10 cellular contexts compared by ENCODE assay signal in genomic region chr6:160667854-160668481, GRCh38. TPM values are rescaled to one million over a fixed set of nuclear protein-coding genes. Genes with fewer than 3 reads are reported as not detected.
A peak's percentile ranks its signal among the peaks of the same experiment; 100 is the strongest.
DNase-seq lines count a peak whose midpoint lies in the region; ATAC-seq, FAIRE-seq and TF ChIP-seq lines count a peak whose summit lies in the region.
"Had no signal": no experiment of that assay in that cellular context is flagged by ENCODE, and none has a peak within 500 bp of the region (broad histone marks: within the 10 kb centered on the region; RNA-seq: fewer than 3 reads in every experiment).

No MANE protein-coding gene starts in this region.

- no peak overlapping the region for H3K4me3 ChIP-seq in Jurkat, Clone E6-1 (ENCODE audit: low read length)
- H3K4me3 ChIP-seq: lung had no signal

- peaks cover 8% of the 10 kb centered on the region for H3K9me3 Mint-ChIP-seq in WTC11

- H3K4me3 Mint-ChIP-seq in WTC11 = no peak overlapping the region
- H3K4me3 Mint-ChIP-seq: activated B cell treated with CpG ODN at 0.5 μM for 24 hours had no signal

- CTCF ChIA-PET in WTC11 (lab: Charles Lee) = interaction anchor here (0.8 to 1.1 kb wide), 3 partner anchors 25 to 579 kb away, joined by 3 to 4 read pairs (median 4); no protein-coding TSS in a partner anchor

- FAIRE-seq in GM12891 (lab: Jason Lieb, UNC) = peak; percentile 77

- peak; percentile 35 for DNase-seq in GM12891 (ENCODE audit: insufficient read length, low spot score)
- peak; percentile 47 for DNase-seq in Jurkat, Clone E6-1 (ENCODE audit: low read depth, low spot score)
- peak; percentile 76 for DNase-seq in WTC11 (ENCODE audit: low spot score)
- DNase-seq in kidney tubule cell (ENCODE audit: low spot score) = peak; percentile 55
- no peak for DNase-seq in HCEC 1CT
- DNase-seq in NK-92 treated with Interleukin-12 subunit alpha and Interleukin-12 subunit beta, amount 100 ng/mL, for 24 hours (lab: John Stamatoyannopoulos, UW) = no peak
- DNase-seq: activated B cell treated with CpG ODN at 0.5 μM for 24 hours had no signal

- peak; percentile 69 for TF ChIP-seq CTCF in WTC11 (IDR thresholded peaks at IDR 0.05)

- POLR2A ChIA-PET in WTC11 (lab: Charles Lee) = no interaction called here

- H3K4me1 Mint-ChIP-seq in WTC11 = peaks cover 1% of the 10 kb centered on the region
- H3K4me1 Mint-ChIP-seq: activated B cell treated with CpG ODN at 0.5 μM for 24 hours had no signal

- peaks cover 4% of the 10 kb centered on the region for H3K27me3 Mint-ChIP-seq in WTC11 (ENCODE audit: low read depth)

- ATAC-seq in GM21515 (IDR thresholded peaks at IDR 0.05; ENCODE audit: unreplicated experiment) (peak; percentile 81), WTC11 (peak; percentile 98), HG02938 (IDR thresholded peaks at IDR 0.05; ENCODE audit: unreplicated experiment) (no peak)

- TF ChIP-seq POLR2A in GM12891 (IDR thresholded peaks at IDR 0.05; ENCODE audit: low read depth, low read length) = no peak

- no peaks in the 10 kb centered on the region for H3K36me3 Mint-ChIP-seq in WTC11

- H3K27ac Mint-ChIP-seq in WTC11 = no peak overlapping the region
- H3K27ac Mint-ChIP-seq: activated B cell treated with CpG ODN at 0.5 μM for 24 hours had no signal

TF ChIP-seq in GM12891, 5 proteins besides CTCF, POLR2A, EP300 and RAD21:
- no peak for TF ChIP-seq SPI1 (IDR thresholded peaks at IDR 0.05; ENCODE audit: low read depth, low read length)
- TF ChIP-seq PAX5 (IDR thresholded peaks at IDR 0.05; ENCODE audit: insufficient read depth, low read length, severe bottlenecking) = no peak
- TF ChIP-seq POLR2AphosphoS5 (IDR thresholded peaks at IDR 0.05; ENCODE audit: low read depth, low read length) = no peak
- TF ChIP-seq POU2F2 (IDR thresholded peaks at IDR 0.05; ENCODE audit: low read depth, low read length) = no peak
- no peak for TF ChIP-seq TAF1 (IDR thresholded peaks at IDR 0.05; ENCODE audit: low read depth, low read length)

TF ChIP-seq in WTC11, 78 proteins besides CTCF, POLR2A, EP300 and RAD21 (continues in another document):
- no peak for TF ChIP-seq RORB (CRISPR knock-in tag; IDR thresholded peaks at IDR 0.05)
- TF ChIP-seq ERG (CRISPR knock-in tag; IDR thresholded peaks at IDR 0.05) = no peak
- TF ChIP-seq ZBTB21 (CRISPR knock-in tag; IDR thresholded peaks at IDR 0.05; ENCODE audit: borderline replicate concordance) = no peak
- TF ChIP-seq PREB (CRISPR knock-in tag; IDR thresholded peaks at IDR 0.05; ENCODE audit: borderline replicate concordance) = no peak
- TF ChIP-seq TEAD4 (CRISPR knock-in tag; IDR thresholded peaks at IDR 0.05) = no peak
- no peak for TF ChIP-seq AFF4 (CRISPR knock-in tag; IDR thresholded peaks at IDR 0.05; ENCODE audit: borderline replicate concordance)
- TF ChIP-seq ZNF512 (CRISPR knock-in tag; IDR thresholded peaks at IDR 0.05; ENCODE audit: borderline replicate concordance) = no peak
- TF ChIP-seq ZNF416 (CRISPR knock-in tag; IDR thresholded peaks at IDR 0.05) = no peak
- TF ChIP-seq OVOL2 (CRISPR knock-in tag; IDR thresholded peaks at IDR 0.05; ENCODE audit: borderline replicate concordance) = no peak
- no peak for TF ChIP-seq CDX4 (CRISPR knock-in tag; IDR thresholded peaks at IDR 0.05; ENCODE audit: borderline replicate concordance)

RNA-seq across cellular contexts. Expression of gene LPA, which starts 3.9 kb away (rescaled TPM):
- 0.01 TPM for polyA plus RNA-seq in GM12891 (2012; ENCODE audit: low read depth, missing spikeins)
- polyA plus RNA-seq in Jurkat, Clone E6-1 (2012; ENCODE audit: insufficient read depth, insufficient read length) = not detected
- total RNA-seq in WTC11 (2021) = 0.60 to 0.66 TPM (median 0.61 TPM) in 3 replicates
- total RNA-seq: activated B cell treated with CpG ODN at 0.5 μM for 24 hours had no signal

RNA-seq across cellular contexts. Expression of gene PLG, which starts 34.1 kb away (rescaled TPM):
- polyA plus RNA-seq in GM12891 (2012; ENCODE audit: low read depth, missing spikeins) = 0.27 TPM
- not detected for polyA plus RNA-seq in Jurkat, Clone E6-1 (2012; ENCODE audit: insufficient read depth, insufficient read length)
- total RNA-seq in WTC11 (2021) = 0.46 to 1.4 TPM (median 0.72 TPM) in 3 replicates

Comparison
In these comparisons a context has a peak if more than half of its experiments do, and no peak if none do; other contexts are left out.
1. DNase-seq: peak in GM12891 (single experiment), Jurkat, Clone E6-1 (single experiment), WTC11 (single experiment) and kidney tubule cell (single experiment); none in HCEC 1CT (single experiment) and NK-92 treated with Interleukin-12 subunit alpha and Interleukin-12 subunit beta, amount 100 ng/mL, for 24 hours (single experiment).